1 cellular context compared by ENCODE assay signal in the genomic region with DNA sequence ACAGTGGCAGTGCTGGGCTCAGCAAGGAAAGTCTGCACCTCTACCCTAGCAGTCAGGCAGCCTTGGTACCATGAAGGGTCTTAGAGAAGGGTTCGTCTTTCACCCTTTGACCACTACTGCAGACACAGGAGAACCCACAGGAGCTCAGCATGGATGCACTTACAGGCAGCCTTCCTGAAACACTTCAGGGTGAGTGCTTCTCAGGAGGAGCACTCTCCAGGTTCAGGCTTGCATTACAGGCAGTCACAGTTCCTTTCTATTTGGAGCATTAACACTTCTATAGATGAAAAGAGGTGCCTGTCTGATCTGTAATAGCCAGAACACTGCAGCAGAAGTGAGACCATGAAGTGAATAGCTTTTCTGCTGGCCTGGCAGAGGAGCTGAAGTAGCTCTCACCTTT.
TF ChIP-seq lines count a peak whose summit lies in the region.

No MANE protein-coding gene starts in this region.

TF ChIP-seq in H1, 55 proteins besides CTCF, POLR2A, EP300 and RAD21 (continued from another document):
- TF ChIP-seq CBX8 (IDR thresholded peaks at IDR 0.05; ENCODE audit: borderline replicate concordance, low read depth, low read length) (no peak), RXRA (IDR thresholded peaks at IDR 0.05; ENCODE audit: insufficient read depth, low read depth, low read length) (no peak), SAP30 (IDR thresholded peaks at IDR 0.05; ENCODE audit: insufficient read depth, insufficient replicate concordance, low read length) (no peak), SP2 (IDR thresholded peaks at IDR 0.05; ENCODE audit: low read length) (no peak), RNF2 (IDR thresholded peaks at IDR 0.05; ENCODE audit: borderline replicate concordance, low read depth, low read length, missing control alignments, poor library complexity, severe bottlenecking) (no peak), POU5F1 (IDR thresholded peaks at IDR 0.05; ENCODE audit: low read depth, low read length) (no peak), RFX5 (IDR thresholded peaks at IDR 0.05; ENCODE audit: borderline replicate concordance, low read depth, low read length) (no peak), CBX5 (IDR thresholded peaks at IDR 0.05; ENCODE audit: low read depth, low read length) (no peak), MAFK (IDR thresholded peaks at IDR 0.05; ENCODE audit: low read depth, low read length) (no peak), CEBPB (IDR thresholded peaks at IDR 0.05; ENCODE audit: low read depth, low read length) (no peak)
